ENCODE assay signal across 1 cellular context in the genomic region with DNA sequence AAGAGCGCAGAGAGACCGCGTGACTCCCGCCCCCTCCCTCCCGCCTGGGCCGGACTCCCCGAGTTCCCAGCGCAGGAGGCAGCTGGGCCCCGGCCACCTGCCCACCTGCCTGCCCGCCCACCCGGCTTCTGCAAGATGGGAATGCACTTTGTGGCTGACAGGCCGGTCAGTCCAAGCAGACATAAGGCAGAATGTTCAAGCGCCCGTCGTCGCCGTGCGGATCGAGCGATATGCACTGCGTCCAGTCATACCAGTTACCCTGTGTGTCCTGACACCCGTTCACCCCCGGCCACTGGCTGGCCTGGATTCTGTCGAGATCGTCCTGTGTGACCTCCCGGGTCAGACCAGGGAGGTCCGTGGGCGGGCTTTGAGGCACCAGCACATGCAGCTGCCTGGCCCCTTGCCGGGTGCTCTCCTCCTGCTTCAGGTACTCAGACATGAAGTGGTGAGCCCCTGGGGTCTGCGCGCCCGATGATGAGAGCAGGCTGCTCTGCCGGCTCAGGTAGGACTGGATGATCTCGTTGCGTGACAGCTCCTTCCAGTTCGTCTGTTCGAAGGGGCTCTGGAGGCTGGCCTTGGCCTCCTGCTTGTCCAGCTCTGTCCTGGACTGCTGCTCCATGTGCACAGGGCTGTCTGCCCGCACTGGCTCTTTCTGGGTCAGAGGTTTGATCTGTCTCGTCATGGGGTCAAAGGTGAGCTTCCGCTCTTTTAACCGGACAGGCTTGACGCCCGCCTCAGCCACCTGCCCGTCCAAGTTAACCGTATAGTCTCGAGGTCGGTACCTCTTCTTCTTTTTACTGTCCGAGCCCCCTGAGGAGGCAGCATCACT.
TF ChIP-seq lines count a peak whose summit lies in the region.

No MANE protein-coding gene starts in this region.

TF ChIP-seq in GM12878, 131 proteins besides CTCF, POLR2A, EP300 and RAD21:
- TF ChIP-seq, protein P1, sequence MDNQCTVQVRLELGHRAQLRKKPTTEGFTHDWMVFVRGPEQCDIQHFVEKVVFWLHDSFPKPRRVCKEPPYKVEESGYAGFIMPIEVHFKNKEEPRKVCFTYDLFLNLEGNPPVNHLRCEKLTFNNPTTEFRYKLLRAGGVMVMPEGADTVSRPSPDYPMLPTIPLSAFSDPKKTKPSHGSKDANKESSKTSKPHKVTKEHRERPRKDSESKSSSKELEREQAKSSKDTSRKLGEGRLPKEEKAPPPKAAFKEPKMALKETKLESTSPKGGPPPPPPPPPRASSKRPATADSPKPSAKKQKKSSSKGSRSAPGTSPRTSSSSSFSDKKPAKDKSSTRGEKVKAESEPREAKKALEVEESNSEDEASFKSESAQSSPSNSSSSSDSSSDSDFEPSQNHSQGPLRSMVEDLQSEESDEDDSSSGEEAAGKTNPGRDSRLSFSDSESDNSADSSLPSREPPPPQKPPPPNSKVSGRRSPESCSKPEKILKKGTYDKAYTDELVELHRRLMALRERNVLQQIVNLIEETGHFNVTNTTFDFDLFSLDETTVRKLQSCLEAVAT (IDR thresholded peaks at IDR 0.05) = peak; percentile 79
- no peak for TF ChIP-seq BCLAF1 (IDR thresholded peaks at IDR 0.05)
